8 cellular contexts compared by ENCODE assay signal in the genomic region with DNA sequence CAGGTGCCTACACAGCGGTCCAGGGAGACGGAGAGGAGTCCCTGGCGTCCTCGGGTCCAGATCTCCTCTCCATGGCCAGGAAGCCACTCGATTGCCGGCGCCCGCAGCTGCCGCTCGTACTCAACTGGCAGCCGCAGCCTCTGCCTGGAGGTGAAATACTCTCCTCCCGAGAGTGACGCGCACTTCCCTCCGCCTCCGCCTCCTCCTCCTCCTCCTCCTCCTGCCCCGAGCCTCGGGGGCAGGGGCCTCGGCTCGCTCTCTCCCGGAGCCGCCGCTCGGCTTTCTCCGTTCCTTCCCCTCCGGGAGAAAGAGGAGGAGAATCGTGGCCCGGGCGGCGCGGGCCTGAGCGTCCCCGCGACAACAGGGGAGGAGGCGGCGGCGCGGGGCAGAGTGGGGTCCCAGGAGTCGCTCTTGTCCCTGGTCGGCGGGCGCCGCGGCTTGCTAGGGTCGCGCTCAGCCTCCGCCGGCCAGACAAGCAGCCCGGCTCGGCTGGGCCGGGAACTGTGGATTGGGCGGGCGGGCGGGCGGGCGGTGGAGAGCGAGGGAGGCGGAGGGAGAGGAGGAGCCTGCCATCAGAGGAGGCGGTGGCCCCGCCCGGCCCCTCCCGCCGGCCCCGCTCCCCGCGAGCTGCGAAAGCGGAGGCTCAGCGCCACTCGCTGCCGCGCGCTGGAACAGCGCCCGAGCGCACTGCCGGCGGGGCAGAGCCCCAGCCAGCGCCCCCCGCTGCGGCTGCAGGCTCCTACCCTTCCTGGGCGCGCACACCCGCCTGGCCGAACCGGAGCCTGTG. TPM values are rescaled to one million over a fixed set of nuclear protein-coding genes. Genes with fewer than 3 reads are reported as not detected.
DNase-seq lines count a peak whose midpoint lies in the region; ATAC-seq, FAIRE-seq and TF ChIP-seq lines count a peak whose summit lies in the region.

A gene with protein sequence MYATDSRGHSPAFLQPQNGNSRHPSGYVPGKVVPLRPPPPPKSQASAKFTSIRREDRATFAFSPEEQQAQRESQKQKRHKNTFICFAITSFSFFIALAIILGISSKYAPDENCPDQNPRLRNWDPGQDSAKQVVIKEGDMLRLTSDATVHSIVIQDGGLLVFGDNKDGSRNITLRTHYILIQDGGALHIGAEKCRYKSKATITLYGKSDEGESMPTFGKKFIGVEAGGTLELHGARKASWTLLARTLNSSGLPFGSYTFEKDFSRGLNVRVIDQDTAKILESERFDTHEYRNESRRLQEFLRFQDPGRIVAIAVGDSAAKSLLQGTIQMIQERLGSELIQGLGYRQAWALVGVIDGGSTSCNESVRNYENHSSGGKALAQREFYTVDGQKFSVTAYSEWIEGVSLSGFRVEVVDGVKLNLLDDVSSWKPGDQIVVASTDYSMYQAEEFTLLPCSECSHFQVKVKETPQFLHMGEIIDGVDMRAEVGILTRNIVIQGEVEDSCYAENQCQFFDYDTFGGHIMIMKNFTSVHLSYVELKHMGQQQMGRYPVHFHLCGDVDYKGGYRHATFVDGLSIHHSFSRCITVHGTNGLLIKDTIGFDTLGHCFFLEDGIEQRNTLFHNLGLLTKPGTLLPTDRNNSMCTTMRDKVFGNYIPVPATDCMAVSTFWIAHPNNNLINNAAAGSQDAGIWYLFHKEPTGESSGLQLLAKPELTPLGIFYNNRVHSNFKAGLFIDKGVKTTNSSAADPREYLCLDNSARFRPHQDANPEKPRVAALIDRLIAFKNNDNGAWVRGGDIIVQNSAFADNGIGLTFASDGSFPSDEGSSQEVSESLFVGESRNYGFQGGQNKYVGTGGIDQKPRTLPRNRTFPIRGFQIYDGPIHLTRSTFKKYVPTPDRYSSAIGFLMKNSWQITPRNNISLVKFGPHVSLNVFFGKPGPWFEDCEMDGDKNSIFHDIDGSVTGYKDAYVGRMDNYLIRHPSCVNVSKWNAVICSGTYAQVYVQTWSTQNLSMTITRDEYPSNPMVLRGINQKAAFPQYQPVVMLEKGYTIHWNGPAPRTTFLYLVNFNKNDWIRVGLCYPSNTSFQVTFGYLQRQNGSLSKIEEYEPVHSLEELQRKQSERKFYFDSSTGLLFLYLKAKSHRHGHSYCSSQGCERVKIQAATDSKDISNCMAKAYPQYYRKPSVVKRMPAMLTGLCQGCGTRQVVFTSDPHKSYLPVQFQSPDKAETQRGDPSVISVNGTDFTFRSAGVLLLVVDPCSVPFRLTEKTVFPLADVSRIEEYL (N-terminal part only) (minus strand): TSS at position 126 of the 787 bp plus-strand sequence. CDS start 18,140 bp downstream, outside the sequence.

- H3K9me3 ChIP-seq in A673 (ENCODE audit: low read depth, low read length, poor library complexity, severe bottlenecking), result no peaks in the 10 kb centered on the region
- H3K9me3 ChIP-seq in WERI-Rb-1 (ENCODE audit: severe bottlenecking), result no peaks in the 10 kb centered on the region
- H3K9me3 ChIP-seq in breast epithelium, result no peaks in the 10 kb centered on the region
- H3K9me3 ChIP-seq in iPS-20b (ENCODE audit: insufficient read depth, low read depth, low read length), result no peaks in the 10 kb centered on the region
- no peaks in the 10 kb centered on the region for H3K9me3 ChIP-seq in small intestine (ENCODE audit: control insufficient read depth, low read depth)

- 0 to 1% (median 1%) methylated on average over 36 to 86 of the region's 86 CpGs for WGBS in small intestine, 3 donors

- H3K9ac ChIP-seq in iPS-20b (ENCODE audit: low read depth, low read length), result peak within 1 kb of the TSS; percentile 85

- TF ChIP-seq CTCF in A673 (conservative IDR thresholded peaks at IDR 0.05; ENCODE audit: low read depth, low read length) (peak; percentile 42; the same call in 1 of the 2 replicates), WERI-Rb-1 (IDR thresholded peaks at IDR 0.05; ENCODE audit: low read depth, low read length) (peak; percentile 83), breast epithelium (IDR thresholded peaks at IDR 0.05) (no peak)

- BruUV-seq in A673 (replicated peaks; lab: Mats Ljungman, UMichigan), result no TSS peak

- H3K27me3 ChIP-seq in A673 (replicated peaks; ENCODE audit: insufficient read depth, low read depth, low read length, poor library complexity) (no peaks in the 10 kb centered on the region), WERI-Rb-1 (ENCODE audit: insufficient read depth, low read depth, severe bottlenecking) (no peaks in the 10 kb centered on the region), breast epithelium (no peaks in the 10 kb centered on the region), iPS-20b (ENCODE audit: insufficient read depth, low read length) (peaks cover 18% of the 10 kb centered on the region), small intestine (ENCODE audit: control insufficient read depth in 2 of 2, insufficient read depth in 2 of 2, low read length in 2 of 2) (no peaks in the 10 kb centered on the region)

- H3K27ac ChIP-seq in A673 (ENCODE audit: low read depth, low read length, poor library complexity, severe bottlenecking) (peak within 1 kb of the TSS; percentile 86), WERI-Rb-1 (peak within 1 kb of the TSS; percentile 78), breast epithelium (peak within 1 kb of the TSS; percentile 91 to 97), iPS-20b (ENCODE audit: low read length) (no peak within 1 kb of the TSS), small intestine (ENCODE audit: low read depth in 1 of 2, low read length in 1 of 2) (peak within 1 kb of the TSS; percentile 94 to 98)

- intact Hi-C loops in A673 (cut with micrococcal nuclease; ENCODE audit: unreplicated experiment), result loop anchor here (1.0 to 5.0 kb wide), 3 partner anchors 85 to 164 kb away; partner anchors contain the start of genes ABHD17B and C9orf85
- intact Hi-C loops in breast epithelium (cut with DNase I; ENCODE audit: low total_unique reads), result no loop called here

- H3K36me3 ChIP-seq in A673 (ENCODE audit: insufficient read depth, low read length, poor library complexity, severe bottlenecking), result no peaks in the 10 kb centered on the region
- H3K36me3 ChIP-seq in WERI-Rb-1, result no peaks in the 10 kb centered on the region
- H3K36me3 ChIP-seq in breast epithelium, result no peaks in the 10 kb centered on the region
- H3K36me3 ChIP-seq in iPS-20b (ENCODE audit: insufficient read depth, low read depth, low read length), result no peaks in the 10 kb centered on the region
- no peaks in the 10 kb centered on the region for H3K36me3 ChIP-seq in small intestine (ENCODE audit: control insufficient read depth in 2 of 2, insufficient read depth in 2 of 2, low read length in 2 of 2)

- POLR2A ChIA-PET in A673 (lab: Charles Lee; ENCODE audit: low non-redundant PET), result interaction anchor here (0.6 to 0.7 kb wide), 4 partner anchors 25 to 143 kb away, joined by 3 to 4 read pairs (median 4); partner anchors contain the start of gene C9orf85

- H3K4me3 ChIP-seq in A673 (ENCODE audit: low read depth, low read length, poor library complexity, severe bottlenecking) (peak within 1 kb of the TSS; percentile 74), WERI-Rb-1 (ENCODE audit: low read depth, low read length) (peak within 1 kb of the TSS; percentile 85), breast epithelium (peak within 1 kb of the TSS; percentile 76 to 91 (median 83)), iPS-20b (ENCODE audit: low read length) (peak within 1 kb of the TSS; percentile 97), small intestine (ENCODE audit: low read depth in 1 of 2, low read length in 2 of 2) (peak within 1 kb of the TSS; percentile 84 to 97)

- peak; percentile 75 for ATAC-seq in GM18519 (IDR thresholded peaks at IDR 0.05; ENCODE audit: low FRiP score, unreplicated experiment)
- peak; percentile 86 for ATAC-seq in HG03045 (IDR thresholded peaks at IDR 0.05; ENCODE audit: unreplicated experiment)

- DNase-seq in A673 (ENCODE audit: low spot score) (peak; percentile 91), NCI-H2107 treated with DMSO at 0.1 percent for 48 hours (lab: John Stamatoyannopoulos, UW; ENCODE audit: unreplicated experiment) (peak; percentile 62), WERI-Rb-1 (peak; percentile 86), breast epithelium (ENCODE audit: low spot score in 2 of 2) (peak; percentile 85 to 89), small intestine (peak; percentile 92)

- no peak for FAIRE-seq in small intestine (lab: Jason Lieb, UNC)

- peak; percentile 76 for TF ChIP-seq POLR2A in breast epithelium (IDR thresholded peaks at IDR 0.05)

- H3K4me1 ChIP-seq in A673 (ENCODE audit: insufficient read depth, low read length, poor library complexity, severe bottlenecking), result peaks cover 45% of the 10 kb centered on the region
- peaks cover 0 to 13% of the 10 kb centered on the region in 2 donors for H3K4me1 ChIP-seq in breast epithelium
- H3K4me1 ChIP-seq in iPS-20b (ENCODE audit: insufficient read depth, low read length), result peaks cover 31% of the 10 kb centered on the region
- peaks cover 0 to 7% of the 10 kb centered on the region in 2 donors for H3K4me1 ChIP-seq in small intestine (ENCODE audit: control insufficient read depth in 2 of 2, insufficient read depth in 1 of 2, low read depth in 1 of 2, low read length in 1 of 2)

- CTCF ChIA-PET in A673 (lab: Charles Lee), result interaction anchor here (0.5 to 0.6 kb wide), 3 partner anchors 144 to 499 kb away, joined by 3 to 4 read pairs (median 4); no protein-coding TSS in a partner anchor

RNA-seq across cellular contexts. Expression of the gene that starts here (rescaled TPM):
- 31.8 and 32.9 TPM in 2 replicates for total RNA-seq in A673 (2021)
- total RNA-seq in breast epithelium, result 100 to 1,000 TPM in 1 of 3 donors, 10 to 100 TPM in 2; 79.0 to 144 (median 81.2) TPM
- 10 to 100 TPM; 29.5 to 42.6 (median 30.0) TPM for polyA plus RNA-seq in small intestine

Comparison
In these comparisons a context has a peak if more than half of its experiments do, and no peak if none do; other contexts are left out.
1. CTCF ChIP-seq: peak in A673 (single experiment) and WERI-Rb-1 (single experiment); none in breast epithelium (0 of 3).
2. Peak in every context shown above with its lines, with median percentiles within 50 percentile points of each other: DNase-seq and H3K4me3 ChIP-seq.